8 cellular contexts compared by ENCODE assay signal in the genomic region with DNA sequence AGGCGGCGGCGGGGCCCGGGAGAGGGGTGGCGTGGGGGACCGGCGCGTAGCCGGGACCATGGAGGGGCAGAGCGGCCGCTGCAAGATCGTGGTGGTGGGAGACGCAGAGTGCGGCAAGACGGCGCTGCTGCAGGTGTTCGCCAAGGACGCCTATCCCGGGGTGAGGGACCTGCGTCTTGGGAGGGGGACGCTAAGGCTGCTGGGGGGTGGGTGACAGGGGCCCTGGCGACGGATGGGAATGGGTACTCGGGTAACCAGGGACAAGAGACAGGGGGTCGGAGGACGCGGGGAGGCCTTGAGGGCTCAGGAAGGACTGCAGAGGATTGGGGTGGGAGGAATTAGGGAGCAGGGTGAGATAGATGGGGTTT. TPM values are rescaled to one million over a fixed set of nuclear protein-coding genes. Genes with fewer than 3 reads are reported as not detected.
A peak's percentile ranks its signal among the peaks of the same experiment; 100 is the strongest.
DNase-seq lines count a peak whose midpoint lies in the region; ATAC-seq and TF ChIP-seq lines count a peak whose summit lies in the region.

No MANE protein-coding gene starts in this region.

- H3K4me3 Mint-ChIP-seq in H9: peak overlapping the region; percentile 75 to 98
- H3K4me3 Mint-ChIP-seq in central memory CD8-positive, alpha-beta T cell: peak overlapping the region; percentile 93
- H3K4me3 Mint-ChIP-seq in naive thymus-derived CD4-positive, alpha-beta T cell: peak overlapping the region; percentile 73 to 94 (median 85)

- no peak overlapping the region for H2AK5ac ChIP-seq in H9 (ENCODE audit: insufficient read length, low read length)

- H4K5ac ChIP-seq in H9 (ENCODE audit: insufficient read length, low read depth, low read length): no peak overlapping the region

- CTCF ChIA-PET in naive thymus-derived CD4-positive, alpha-beta T cell (lab: Charles Lee): interaction anchor here (1.4 kb wide), 1 partner anchor 14 kb away, joined by 3 read pairs; no protein-coding TSS in a partner anchor

- H3K27ac ChIP-seq in H9 (ENCODE audit: insufficient read length, low read depth, low read length): no peak overlapping the region
- H3K27ac ChIP-seq in naive thymus-derived CD4-positive, alpha-beta T cell (ENCODE audit: low read depth, low read length): no peak overlapping the region

- H2BK20ac ChIP-seq in H9 (ENCODE audit: low read depth, low read length, poor library complexity, severe bottlenecking): no peak overlapping the region

- no peak overlapping the region for H4K91ac ChIP-seq in H9 (ENCODE audit: insufficient read length, low read depth, low read length)

- H3T11ph ChIP-seq in H9 (ENCODE audit: low read length): no peak overlapping the region

- no peak for TF ChIP-seq CTCF in H9 (conservative IDR thresholded peaks at IDR 0.05)

- no peaks in the 10 kb centered on the region for H3K27me3 ChIP-seq in H9 (ENCODE audit: insufficient read depth, low read length)
- no peaks in the 10 kb centered on the region for H3K27me3 ChIP-seq in naive thymus-derived CD4-positive, alpha-beta T cell (ENCODE audit: control insufficient read depth in 2 of 2, insufficient read depth in 2 of 2, low read length in 2 of 2)

- peaks cover 11% of the 10 kb centered on the region for H3K4me1 ChIP-seq in H9 (ENCODE audit: insufficient read depth, low read length)
- H3K4me1 ChIP-seq in naive thymus-derived CD4-positive, alpha-beta T cell (ENCODE audit: control insufficient read depth in 2 of 2, insufficient read depth in 2 of 2, low read length in 2 of 2): peaks cover 21% of the 10 kb centered on the region in 2 donors

- intact Hi-C loops in naive thymus-derived CD4-positive, alpha-beta T cell (cut with micrococcal nuclease): loop anchor here in 1 of 2 donors (10.0 kb wide), 1 partner anchor 190 kb away; a partner anchor contains a TSS

- H2BK15ac ChIP-seq in H9 (ENCODE audit: low read depth, low read length): no peak overlapping the region

- H3K9me3 ChIP-seq in H9 (ENCODE audit: control insufficient read depth, low read depth, low read length): no peaks in the 10 kb centered on the region
- no peaks in the 10 kb centered on the region for H3K9me3 ChIP-seq in naive thymus-derived CD4-positive, alpha-beta T cell (ENCODE audit: control insufficient read depth in 2 of 3, low read length in 3 of 3)

- no peaks in the 10 kb centered on the region; the same call in 1 of the 2 replicates for H3K79me2 ChIP-seq in H9 (ENCODE audit: insufficient read depth, low read length)

- no peak overlapping the region for H3K23ac ChIP-seq in H9 (ENCODE audit: insufficient read length, low read depth, low read length)

- peaks cover 0 to 5% (median 0%) of the 10 kb centered on the region in 3 experiments for H3K36me3 ChIP-seq in naive thymus-derived CD4-positive, alpha-beta T cell (ENCODE audit: control insufficient read depth in 2 of 3, insufficient read depth in 3 of 3, low read length in 3 of 3)

- WGBS in H9 (ENCODE audit: extremely low coverage, insufficient read length, low lambda C conversion rate): no CpG with 5 or more reads among the region's 27 CpGs

- peak overlapping the region; percentile 82 for H3K14ac ChIP-seq in H9 (ENCODE audit: insufficient read depth, low read length)

- H3K27me3 Mint-ChIP-seq in H9 (ENCODE audit: low read depth): no peaks in the 10 kb centered on the region
- H3K27me3 Mint-ChIP-seq in central memory CD8-positive, alpha-beta T cell: no peaks in the 10 kb centered on the region
- H3K27me3 Mint-ChIP-seq in naive thymus-derived CD4-positive, alpha-beta T cell: peaks cover 0 to 16% (median 0%) of the 10 kb centered on the region in 5 donors

- H3K79me1 ChIP-seq in H9 (ENCODE audit: insufficient read depth, low read depth, low read length, poor library complexity, severe bottlenecking): no peaks in the 10 kb centered on the region

- peak overlapping the region; percentile 34 for H3K18ac ChIP-seq in H9 (ENCODE audit: insufficient read length, low read depth, low read length)

- peaks cover 16% of the 10 kb centered on the region for H3K23me2 ChIP-seq in H9 (ENCODE audit: insufficient read length, low read depth, low read length, poor library complexity, severe bottlenecking)

- H3K56ac ChIP-seq in H9 (ENCODE audit: insufficient read length, low read depth, low read length): no peak overlapping the region

- no peaks in the 10 kb centered on the region for H3K9me3 Mint-ChIP-seq in H9
- no peaks in the 10 kb centered on the region for H3K9me3 Mint-ChIP-seq in central memory CD8-positive, alpha-beta T cell
- H3K9me3 Mint-ChIP-seq in naive thymus-derived CD4-positive, alpha-beta T cell: peaks cover 0 to 2% (median 0%) of the 10 kb centered on the region in 11 donors

- peaks cover 10 to 26% (median 21%) of the 10 kb centered on the region in 3 experiments; a peak in 6 of 7 replicates for H3K36me3 Mint-ChIP-seq in H9 (ENCODE audit: insufficient read depth in 1 of 3, low read depth in 3 of 3)
- H3K36me3 Mint-ChIP-seq in central memory CD8-positive, alpha-beta T cell (ENCODE audit: insufficient read depth): peaks cover 13% of the 10 kb centered on the region
- peaks cover 0 to 4% (median 0%) of the 10 kb centered on the region in 5 donors for H3K36me3 Mint-ChIP-seq in naive thymus-derived CD4-positive, alpha-beta T cell

- no peak overlapping the region for H4K8ac ChIP-seq in H9 (replicated peaks; ENCODE audit: insufficient read length, low read depth, low read length)

- no peak overlapping the region for H2BK120ac ChIP-seq in H9 (ENCODE audit: low read depth, low read length, poor library complexity, severe bottlenecking)

- peak overlapping the region in 2 of 3 experiments; percentile 55 to 70; a peak in 3 of 7 replicates for H3K27ac Mint-ChIP-seq in H9
- peak overlapping the region; percentile 94 for H3K27ac Mint-ChIP-seq in central memory CD8-positive, alpha-beta T cell (ENCODE audit: low read depth)
- H3K27ac Mint-ChIP-seq in naive thymus-derived CD4-positive, alpha-beta T cell: peak overlapping the region in 4 of 9 donors; percentile 52 to 90 (median 84)

- POLR2A ChIA-PET in naive thymus-derived CD4-positive, alpha-beta T cell (lab: Charles Lee): interaction anchor here (0.6 to 2.1 kb wide), 3 partner anchors 336 to 567 kb away, joined by 5 to 13 read pairs (median 5); a partner anchor contains a TSS

- H3K4me3 ChIP-seq in naive thymus-derived CD4-positive, alpha-beta T cell (ENCODE audit: low read length): peak overlapping the region; percentile 24

- no peak overlapping the region for H2AFZ ChIP-seq in H9 (ENCODE audit: low read length)

- peaks cover 37 to 50% of the 10 kb centered on the region in 2 experiments for H3K4me1 Mint-ChIP-seq in H9
- peaks cover 27% of the 10 kb centered on the region for H3K4me1 Mint-ChIP-seq in central memory CD8-positive, alpha-beta T cell
- peaks cover 15 to 22% (median 16%) of the 10 kb centered on the region in 7 donors for H3K4me1 Mint-ChIP-seq in naive thymus-derived CD4-positive, alpha-beta T cell

- peak overlapping the region; percentile 54 for H3K9ac ChIP-seq in H9 (ENCODE audit: extremely low read depth, insufficient read length, low read length)

- no peak overlapping the region for H3K4ac ChIP-seq in H9 (ENCODE audit: low read depth, low read length)

- DNase-seq in 8988T (peak; percentile 42), H9 (peak; percentile 86), hippocampal formation (lab: John Stamatoyannopoulos, UW) (no peak), HuH-7 (ENCODE audit: low spot score) (no peak), DMS53 (lab: John Stamatoyannopoulos, UW) (no peak), SIG-M5 treated with dmso at 0.1 percent for 504 hours (lab: John Stamatoyannopoulos, UW; ENCODE audit: unreplicated experiment) (no peak)
- no peak for DNase-seq in central memory CD8-positive, alpha-beta T cell (ENCODE audit: low spot score in 2 of 2)
- no peak for DNase-seq in naive thymus-derived CD4-positive, alpha-beta T cell

- ATAC-seq in central memory CD8-positive, alpha-beta T cell (replicated peaks; ENCODE audit: extremely low read depth, poor library complexity, severe bottlenecking): no peak
- no peak for ATAC-seq in naive thymus-derived CD4-positive, alpha-beta T cell

- H2BK12ac ChIP-seq in H9 (ENCODE audit: insufficient read length, low read depth, low read length): no peak overlapping the region

- H3K4me2 ChIP-seq in H9 (ENCODE audit: insufficient read depth, insufficient read length, low read length): peak overlapping the region; percentile 79

- H4K20me1 ChIP-seq in H9 (ENCODE audit: control insufficient read depth, insufficient read depth, insufficient read length): no peaks in the 10 kb centered on the region

- no peak overlapping the region for H2BK5ac ChIP-seq in H9 (ENCODE audit: insufficient read length, low read length)

RNA-seq across cellular contexts. Expression of a gene that starts 0.2 kb away (rescaled TPM):
- total RNA-seq in H9 (2021): 47.8 and 50.7 TPM in 2 replicates
- under 1 TPM in 4 of 5 experiments, not detected in 1; 0.08 to 0.74 (median 0.38) TPM for total RNA-seq in naive thymus-derived CD4-positive, alpha-beta T cell
- polyA plus RNA-seq in naive thymus-derived CD4-positive, alpha-beta T cell: under 1 TPM; 0.15 to 0.33 TPM

RNA-seq across cellular contexts. Expression of a gene that starts 3.1 kb away (rescaled TPM):
- total RNA-seq in H9 (2021): 262 and 274 TPM in 2 replicates
- 10 to 100 TPM; 12.8 to 50.9 (median 34.9) TPM for total RNA-seq in naive thymus-derived CD4-positive, alpha-beta T cell
- 10 to 100 TPM; 34.9 to 52.3 TPM for polyA plus RNA-seq in naive thymus-derived CD4-positive, alpha-beta T cell

RNA-seq across cellular contexts. Expression of a gene that starts 18.7 kb away (rescaled TPM):
- 3.1 and 4.2 TPM in 2 replicates for total RNA-seq in H9 (2021)
- total RNA-seq in naive thymus-derived CD4-positive, alpha-beta T cell: 100 to 1,000 TPM in 1 of 5 experiments, 10 to 100 TPM in 4; 23.5 to 145 (median 32.1) TPM
- polyA plus RNA-seq in naive thymus-derived CD4-positive, alpha-beta T cell: 10 to 100 TPM; 49.8 to 50.6 TPM

RNA-seq across cellular contexts. Expression of a gene that starts 27.1 kb away (rescaled TPM):
- total RNA-seq in H9 (2021): 1,514 and 1,552 TPM in 2 replicates
- 1,000 to 10,000 TPM in 4 of 5 experiments, 100 to 1,000 TPM in 1; 951 to 1,861 (median 1,662) TPM for total RNA-seq in naive thymus-derived CD4-positive, alpha-beta T cell
- 1,000 to 10,000 TPM; 2,130 to 2,713 TPM for polyA plus RNA-seq in naive thymus-derived CD4-positive, alpha-beta T cell

RNA-seq across cellular contexts. Expression of a gene that starts 44.9 kb away (rescaled TPM):
- 18.3 and 18.8 TPM in 2 replicates for total RNA-seq in H9 (2021)
- total RNA-seq in naive thymus-derived CD4-positive, alpha-beta T cell: 10 to 100 TPM; 12.2 to 21.4 (median 19.4) TPM
- polyA plus RNA-seq in naive thymus-derived CD4-positive, alpha-beta T cell: 10 to 100 TPM; 13.2 to 17.0 TPM

Comparison
In these comparisons a context has a peak if more than half of its experiments do, and no peak if none do; other contexts are left out.
1. DNase-seq: peak in 8988T (single experiment) and H9 (single experiment); none in central memory CD8-positive, alpha-beta T cell (0 of 2), naive thymus-derived CD4-positive, alpha-beta T cell (0 of 9), hippocampal formation (0 of 2), HuH-7 (single experiment), DMS53 (single experiment) and SIG-M5 treated with dmso at 0.1 percent for 504 hours (single experiment).
2. RNA of a gene that starts 0.2 kb away (total RNA-seq): 47.8 to 50.7 TPM in H9; 0.08 to 0.74 TPM in naive thymus-derived CD4-positive, alpha-beta T cell; every median in the first group is over 10 times any median in the second.
3. Peak in every context shown above with its lines, with median percentiles within 50 percentile points of each other: H3K4me3 Mint-ChIP-seq.